ENCODE assay signal across 9 cellular contexts in genomic region chr3:141797819-141798405, GRCh38. TPM values are rescaled to one million over a fixed set of nuclear protein-coding genes. Genes with fewer than 3 reads are reported as not detected.
DNase-seq lines count a peak whose midpoint lies in the region; ATAC-seq and TF ChIP-seq lines count a peak whose summit lies in the region.
"Had no signal": no experiment of that assay in that cellular context is flagged by ENCODE, and none has a peak within 500 bp of the region (broad histone marks: within the 10 kb centered on the region; RNA-seq: fewer than 3 reads in every experiment).

No MANE protein-coding gene starts in this region.

- H3K4me3 ChIP-seq in colonic mucosa (peak overlapping the region; percentile 35), mononuclear cell (ENCODE audit: low read length) (peak overlapping the region; percentile 39), thymus (ENCODE audit: low read length) (peak overlapping the region; percentile 70)

- no peak for TF ChIP-seq CTCF in colonic mucosa (IDR thresholded peaks at IDR 0.05)

- ATAC-seq in HG03196 (IDR thresholded peaks at IDR 0.05; ENCODE audit: unreplicated experiment) = no peak
- ATAC-seq: Panc1 had no signal

- peak overlapping the region; percentile 100 for H3K27ac Mint-ChIP-seq in activated CD4-positive, alpha-beta T cell treated with anti-CD3 and anti-CD28 coated beads, Interleukin-2, amount 10 ng/mL, durations not matched to agents 24 days and 14 days

- no peaks in the 10 kb centered on the region for H3K9me3 Mint-ChIP-seq in activated CD4-positive, alpha-beta T cell treated with anti-CD3 and anti-CD28 coated beads, Interleukin-2, amount 10 ng/mL, durations not matched to agents 24 days and 14 days

- peak; percentile 62 for DNase-seq in activated CD4-positive, alpha-beta T cell treated with anti-CD3 and anti-CD28 coated beads, Interleukin-2, amount 10 ng/mL, durations not matched to agents 24 days and 14 days
- DNase-seq in activated CD4-positive, alpha-beta T cell treated with anti-CD3 and anti-CD28 coated beads, Interleukin-2, amount 50 U/mL, for 1 hour = no peak
- no peak for DNase-seq in colonic mucosa
- DNase-seq in HCEC 1CT = no peak
- no peak for DNase-seq in GOT3 (lab: John Stamatoyannopoulos, UW)

- peak overlapping the region; percentile 84 for H3K4me3 Mint-ChIP-seq in activated CD4-positive, alpha-beta T cell treated with anti-CD3 and anti-CD28 coated beads, Interleukin-2, amount 10 ng/mL, durations not matched to agents 24 days and 14 days

- H3K4me1 Mint-ChIP-seq in activated CD4-positive, alpha-beta T cell treated with anti-CD3 and anti-CD28 coated beads, Interleukin-2, amount 10 ng/mL, durations not matched to agents 24 days and 14 days = peaks cover 44% of the 10 kb centered on the region

- H3K36me3 Mint-ChIP-seq in activated CD4-positive, alpha-beta T cell treated with anti-CD3 and anti-CD28 coated beads, Interleukin-2, amount 10 ng/mL, durations not matched to agents 24 days and 14 days (ENCODE audit: low read depth) = no peaks in the 10 kb centered on the region

- peaks cover 4% of the 10 kb centered on the region for H3K27me3 Mint-ChIP-seq in activated CD4-positive, alpha-beta T cell treated with anti-CD3 and anti-CD28 coated beads, Interleukin-2, amount 10 ng/mL, durations not matched to agents 24 days and 14 days

- H3K4me1 ChIP-seq in colonic mucosa (no peaks in the 10 kb centered on the region), mononuclear cell (ENCODE audit: insufficient read depth, low read length) (peaks cover 49% of the 10 kb centered on the region), thymus (ENCODE audit: control insufficient read depth, insufficient read depth, low read length) (peaks cover 45% of the 10 kb centered on the region)

- 59% methylated on average over 10 of the region's 10 CpGs for WGBS in thymus

- H3K27ac ChIP-seq in colonic mucosa (peak overlapping the region; percentile 73), thymus (ENCODE audit: low read depth) (peak overlapping the region; percentile 98)

- H3K27me3 ChIP-seq in colonic mucosa (no peaks in the 10 kb centered on the region), mononuclear cell (ENCODE audit: insufficient read depth, low read length) (no peaks in the 10 kb centered on the region), thymus (ENCODE audit: control insufficient read depth, insufficient read depth) (no peaks in the 10 kb centered on the region)

- H3K9ac ChIP-seq in colonic mucosa (ENCODE audit: low read depth in 2 of 2, low read length in 2 of 2) = no peak overlapping the region

- H3K9me3 ChIP-seq in colonic mucosa (no peaks in the 10 kb centered on the region), mononuclear cell (ENCODE audit: low read depth, low read length) (no peaks in the 10 kb centered on the region), thymus (ENCODE audit: control insufficient read depth) (no peaks in the 10 kb centered on the region)

- intact Hi-C loops in activated CD4-positive, alpha-beta T cell treated with anti-CD3 and anti-CD28 coated beads, Interleukin-2, amount 10 ng/mL, durations not matched to agents 24 days and 14 days (cut with micrococcal nuclease) = loop anchor here (5.0 kb wide), 3 partner anchors 94 to 649 kb away; partner anchors contain the start of genes TFDP2 and XRN1
- intact Hi-C loops in colonic mucosa (cut with DNase I) = loop anchor here (10.0 kb wide), 1 partner anchor 67 kb away; no protein-coding TSS in a partner anchor

- no peaks in the 10 kb centered on the region for H3K36me3 ChIP-seq in colonic mucosa
- no peaks in the 10 kb centered on the region for H3K36me3 ChIP-seq in thymus (ENCODE audit: control insufficient read depth, insufficient read depth)

RNA-seq across cellular contexts. Expression of gene GRK7, which starts 34.7 kb away (rescaled TPM):
- not detected in 2 replicates for total RNA-seq in activated CD4-positive, alpha-beta T cell treated with anti-CD3 and anti-CD28 coated beads, Interleukin-2, amount 10 ng/mL, durations not matched to agents 24 days and 14 days
- total RNA-seq in colonic mucosa (not detected), mononuclear cell (0.10 TPM)
- polyA plus RNA-seq in thymus = 0.14 TPM

RNA-seq across cellular contexts. Expression of gene RNF7, which starts 59.8 kb away (rescaled TPM):
- 67.3 and 72.5 TPM in 2 replicates for total RNA-seq in activated CD4-positive, alpha-beta T cell treated with anti-CD3 and anti-CD28 coated beads, Interleukin-2, amount 10 ng/mL, durations not matched to agents 24 days and 14 days
- 100 to 1,000 TPM in 1 of 2 donors, 10 to 100 TPM in 1; 89.0 to 148 TPM for total RNA-seq in colonic mucosa
- 68.8 TPM for total RNA-seq in mononuclear cell
- 157 TPM for polyA plus RNA-seq in thymus
